10 cellular contexts compared by ENCODE assay signal in genomic region chr17:27473190-27473747, GRCh38. TPM values are rescaled to one million over a fixed set of nuclear protein-coding genes. Genes with fewer than 3 reads are reported as not detected.
DNase-seq lines count a peak whose midpoint lies in the region; ATAC-seq and TF ChIP-seq lines count a peak whose summit lies in the region.
"Had no signal": no experiment of that assay in that cellular context is flagged by ENCODE, and none has a peak within 500 bp of the region (broad histone marks: within the 10 kb centered on the region; RNA-seq: fewer than 3 reads in every experiment).

No MANE protein-coding gene starts in this region.

- H3K4me3 ChIP-seq in esophagus (ENCODE audit: low read depth in 1 of 2, low read length in 2 of 2) (no peak overlapping the region), stomach (no peak overlapping the region)

- no peaks in the 10 kb centered on the region for H3K27me3 Mint-ChIP-seq in activated CD8-positive, alpha-beta memory T cell treated with anti-CD3 and anti-CD28 coated beads, Interleukin-2, amount 10 ng/mL, durations not matched to agents 7 days and 5 days
- no peaks in the 10 kb centered on the region for H3K27me3 Mint-ChIP-seq in T-helper 17 cell

- peak overlapping the region; percentile 91 for H3K27ac Mint-ChIP-seq in activated CD8-positive, alpha-beta memory T cell treated with anti-CD3 and anti-CD28 coated beads, Interleukin-2, amount 10 ng/mL, durations not matched to agents 7 days and 5 days
- peak overlapping the region; percentile 90 for H3K27ac Mint-ChIP-seq in T-helper 17 cell

- no peak for TF ChIP-seq CTCF in stomach (IDR thresholded peaks at IDR 0.05)

- H3K9me3 ChIP-seq in T-helper 17 cell (ENCODE audit: control insufficient read depth, low read length, poor library complexity, severe bottlenecking) (no peaks in the 10 kb centered on the region), esophagus (ENCODE audit: control insufficient read depth in 2 of 2, insufficient read depth in 1 of 2, low read depth in 1 of 2, low read length in 1 of 2) (no peaks in the 10 kb centered on the region), stomach (no peaks in the 10 kb centered on the region)

- peaks cover 8% of the 10 kb centered on the region for H3K36me3 Mint-ChIP-seq in activated CD8-positive, alpha-beta memory T cell treated with anti-CD3 and anti-CD28 coated beads, Interleukin-2, amount 10 ng/mL, durations not matched to agents 7 days and 5 days
- no peaks in the 10 kb centered on the region for H3K36me3 Mint-ChIP-seq in T-helper 17 cell (ENCODE audit: low read depth)

- peak overlapping the region; percentile 68 for H3K4me3 Mint-ChIP-seq in activated CD8-positive, alpha-beta memory T cell treated with anti-CD3 and anti-CD28 coated beads, Interleukin-2, amount 10 ng/mL, durations not matched to agents 7 days and 5 days
- H3K4me3 Mint-ChIP-seq in T-helper 17 cell: peak overlapping the region; percentile 44

- H3K27ac ChIP-seq in esophagus (ENCODE audit: low read depth in 2 of 2, low read length in 1 of 2): peak overlapping the region; percentile 36 to 82
- peak overlapping the region; percentile 44 to 83 (median 68) for H3K27ac ChIP-seq in stomach

- peaks cover 6 to 22% of the 10 kb centered on the region in 2 donors for H3K4me1 ChIP-seq in esophagus (ENCODE audit: control insufficient read depth in 2 of 2, insufficient read depth in 2 of 2, low read length in 1 of 2)
- H3K4me1 ChIP-seq in stomach: peaks cover 27 to 61% (median 49%) of the 10 kb centered on the region in 4 donors

- ATAC-seq in activated CD8-positive, alpha-beta memory T cell treated with anti-CD3 and anti-CD28 coated beads, Interleukin-2, amount 10 ng/mL, durations not matched to agents 7 days and 5 days: peak; percentile 68
- ATAC-seq in T-helper 17 cell (no peak), GM21786 (IDR thresholded peaks at IDR 0.05; ENCODE audit: unreplicated experiment) (no peak)

- H3K36me3 ChIP-seq in esophagus (ENCODE audit: control insufficient read depth in 2 of 2, insufficient read depth in 2 of 2, low read length in 1 of 2) (no peaks in the 10 kb centered on the region), stomach (no peaks in the 10 kb centered on the region)

- intact Hi-C loops in stomach (cut with DNase I; ENCODE audit: low total_unique reads): no loop called here

- 84 to 86% methylated on average over 6 of the region's 6 CpGs for WGBS in esophagus, 2 donors
- WGBS in stomach, 5 donors: 80 to 86% (median 84%) methylated on average over 6 of the region's 6 CpGs

- DNase-seq in activated CD8-positive, alpha-beta memory T cell treated with anti-CD3 and anti-CD28 coated beads, Interleukin-2, amount 10 ng/mL, durations not matched to agents 7 days and 5 days: no peak
- DNase-seq in activated CD8-positive, alpha-beta memory T cell treated with anti-CD3 and anti-CD28 coated beads, Interleukin-2, amount 50 U/mL, for 48 hours: no peak
- no peak for DNase-seq in T-helper 17 cell
- DNase-seq in stomach: no peak
- DNase-seq in occipital lobe (lab: John Stamatoyannopoulos, UW): no peak
- no peak for DNase-seq in GM19240 (ENCODE audit: insufficient read length, low spot score)
- DNase-seq: NCI-H1436 treated with DMSO at 0.1 percent for 48 hours, nucleus accumbens had no signal

- CTCF ChIA-PET in activated CD8-positive, alpha-beta memory T cell treated with anti-CD3 and anti-CD28 coated beads, Interleukin-2, amount 10 ng/mL, durations not matched to agents 7 days and 5 days (lab: Charles Lee): interaction anchor here (0.7 to 4.0 kb wide), 8 partner anchors 8 to 128 kb away, joined by 3 to 33 read pairs (median 6); partner anchors contain the start of gene KSR1

- peaks cover 96% of the 10 kb centered on the region for H3K4me1 Mint-ChIP-seq in activated CD8-positive, alpha-beta memory T cell treated with anti-CD3 and anti-CD28 coated beads, Interleukin-2, amount 10 ng/mL, durations not matched to agents 7 days and 5 days
- H3K4me1 Mint-ChIP-seq in T-helper 17 cell: peaks cover 63% of the 10 kb centered on the region

- TF ChIP-seq POLR2A in stomach (IDR thresholded peaks at IDR 0.05): no peak

- no peak for TF ChIP-seq EP300 in stomach (IDR thresholded peaks at IDR 0.05)

- no peaks in the 10 kb centered on the region for H3K9me3 Mint-ChIP-seq in activated CD8-positive, alpha-beta memory T cell treated with anti-CD3 and anti-CD28 coated beads, Interleukin-2, amount 10 ng/mL, durations not matched to agents 7 days and 5 days (ENCODE audit: low read depth)

- H3K27me3 ChIP-seq in esophagus (ENCODE audit: control insufficient read depth in 1 of 2, insufficient read depth in 2 of 2, low read length in 2 of 2): no peaks in the 10 kb centered on the region
- H3K27me3 ChIP-seq in stomach: no peaks in the 10 kb centered on the region

RNA-seq across cellular contexts. Expression of gene KSR1, which starts 17.0 kb away (rescaled TPM):
- 10 to 100 TPM; 56.6 to 70.4 TPM for total RNA-seq in activated CD8-positive, alpha-beta memory T cell treated with anti-CD3 and anti-CD28 coated beads, Interleukin-2, amount 10 ng/mL, durations not matched to agents 7 days and 5 days
- total RNA-seq in T-helper 17 cell (10 to 100 TPM; 36.7 to 46.7 TPM), stomach (10 to 100 TPM in 3 of 5 donors, 1 to 10 TPM in 2; 2.7 to 32.1 (median 15.1) TPM), occipital lobe (15.3 TPM)
- polyA plus RNA-seq in esophagus (10 to 100 TPM; 35.3 to 52.4 TPM), stomach (10 to 100 TPM; 11.6 to 21.2 (median 12.1) TPM)
